9 cellular contexts compared by ENCODE assay signal in genomic region chr3:18611991-18612390, GRCh38.
"Had no signal": no experiment of that assay in that cellular context is flagged by ENCODE, and none has a peak within 500 bp of the region (broad histone marks: within the 10 kb centered on the region; RNA-seq: fewer than 3 reads in every experiment).

No MANE protein-coding gene starts in this region.

- H3K4me3 Mint-ChIP-seq: GM23338, H9, HFFc6 had no signal

- H3K4me1 ChIP-seq: HAP-1 had no signal

- H3K4me3 ChIP-seq: GM23248, GM23338, HAP-1 had no signal

- ATAC-seq: GM23338, HCT116 had no signal

- H3K4me1 Mint-ChIP-seq: GM23338, H9 had no signal

- DNase-seq: GM23248, GOT3, H7, H9, HCEC 1CT, HFFc6 had no signal

- H3K36me3 ChIP-seq: HAP-1 had no signal

- H3K27ac Mint-ChIP-seq: GM23338, H9, HFFc6 had no signal

- H3K27ac ChIP-seq: GM23248 had no signal

- H3K9me3 Mint-ChIP-seq: GM23338 had no signal

- H3K9me3 ChIP-seq: HAP-1 had no signal
